11 cellular contexts compared by ENCODE assay signal in the genomic region with DNA sequence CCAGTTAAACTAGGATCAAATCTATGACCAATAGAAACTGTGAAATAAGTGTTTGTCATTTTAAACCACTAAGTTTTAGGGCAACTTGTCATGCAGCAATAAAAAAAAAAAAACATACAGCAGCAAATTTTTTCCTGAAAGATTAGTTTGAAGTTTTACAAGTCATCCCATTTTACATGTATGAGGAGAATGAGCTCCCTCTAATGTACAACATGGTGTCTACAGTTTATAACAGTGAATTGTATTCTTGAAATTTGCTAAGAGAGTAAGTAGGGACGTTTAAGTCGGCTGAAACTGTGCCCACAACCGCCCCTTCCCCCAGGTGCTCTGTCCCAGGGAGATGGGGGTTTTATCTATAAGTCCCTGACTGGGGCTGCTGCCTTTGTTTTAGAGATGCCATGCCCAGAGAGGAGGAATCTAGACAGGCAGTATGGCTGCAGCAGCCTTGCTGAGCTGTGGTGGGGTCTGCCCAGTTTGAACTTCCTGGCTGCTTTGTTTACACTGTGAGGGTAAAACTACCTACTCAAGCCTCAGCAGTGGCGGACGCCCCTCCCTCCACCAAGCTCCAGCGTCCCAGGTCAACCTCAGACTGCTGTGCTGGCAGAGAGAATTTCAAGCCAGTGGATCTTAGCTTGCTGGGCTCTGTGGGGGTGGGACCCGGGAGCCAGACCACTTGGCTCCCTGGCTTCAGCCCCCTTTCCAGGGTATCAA.
DNase-seq lines count a peak whose midpoint lies in the region; ATAC-seq and TF ChIP-seq lines count a peak whose summit lies in the region.
"Had no signal": no experiment of that assay in that cellular context is flagged by ENCODE, and none has a peak within 500 bp of the region (broad histone marks: within the 10 kb centered on the region; RNA-seq: fewer than 3 reads in every experiment).

No MANE protein-coding gene starts in this region.

- H3K27me3 Mint-ChIP-seq in natural killer cell treated with Interleukin-12 subunit alpha and Interleukin-12 subunit beta and Interleukin-15 and Interleukin-18, amount 100 ng/mL, for 72 hours = no peaks in the 10 kb centered on the region
- H3K27me3 Mint-ChIP-seq: CD4-positive, alpha-beta memory T cell had no signal

- peak; percentile 35 for TF ChIP-seq CTCF in AG09319 (IDR thresholded peaks at IDR 0.05; ENCODE audit: low read depth, low read length)

- peaks cover 6% of the 10 kb centered on the region for H3K36me3 Mint-ChIP-seq in natural killer cell treated with Interleukin-12 subunit alpha and Interleukin-12 subunit beta and Interleukin-15 and Interleukin-18, amount 100 ng/mL, for 72 hours
- H3K36me3 Mint-ChIP-seq: CD4-positive, alpha-beta memory T cell had no signal

- intact Hi-C loops in Right ventricle myocardium inferior (cut with DNase I) = no loop called here

- H3K4me3 Mint-ChIP-seq in natural killer cell treated with Interleukin-12 subunit alpha and Interleukin-12 subunit beta and Interleukin-15 and Interleukin-18, amount 100 ng/mL, for 72 hours = no peak overlapping the region
- H3K4me3 Mint-ChIP-seq: CD4-positive, alpha-beta memory T cell had no signal

- no peaks in the 10 kb centered on the region for H3K4me1 Mint-ChIP-seq in natural killer cell treated with Interleukin-12 subunit alpha and Interleukin-12 subunit beta and Interleukin-15 and Interleukin-18, amount 100 ng/mL, for 72 hours (ENCODE audit: low read depth in 2 of 2)
- H3K4me1 Mint-ChIP-seq: CD4-positive, alpha-beta memory T cell had no signal

- DNase-seq in AG09319 (ENCODE audit: extremely low read depth, low read depth) (no peak), H4 (ENCODE audit: low spot score) (peak; percentile 18), RKO (ENCODE audit: low spot score) (peak; percentile 38), islet precursor cell (peak; percentile 54), Right ventricle myocardium inferior (ENCODE audit: missing footprints) (no peak)
- no peak for DNase-seq in natural killer cell treated with Interleukin-12 subunit alpha and Interleukin-12 subunit beta and Interleukin-15 and Interleukin-18, amount 100 ng/mL, for 72 hours (ENCODE audit: low spot score)
- DNase-seq: activated T-cell treated with anti-CD3 and anti-CD28 coated beads for 4 hours; CD4-positive, alpha-beta memory T cell; IMR-90 had no signal

- H3K27ac Mint-ChIP-seq in natural killer cell treated with Interleukin-12 subunit alpha and Interleukin-12 subunit beta and Interleukin-15 and Interleukin-18, amount 100 ng/mL, for 72 hours = no peak overlapping the region
- H3K27ac Mint-ChIP-seq: CD4-positive, alpha-beta memory T cell had no signal

- H3K9me3 Mint-ChIP-seq in natural killer cell treated with Interleukin-12 subunit alpha and Interleukin-12 subunit beta and Interleukin-15 and Interleukin-18, amount 100 ng/mL, for 72 hours = peaks cover 4% of the 10 kb centered on the region

- ATAC-seq in HG03097 (IDR thresholded peaks at IDR 0.05; ENCODE audit: low FRiP score, unreplicated experiment) = no peak
- ATAC-seq in natural killer cell treated with Interleukin-12 subunit alpha and Interleukin-12 subunit beta and Interleukin-15 and Interleukin-18, amount 100 ng/mL, for 72 hours = no peak
- no peak for ATAC-seq in Right ventricle myocardium inferior
- no peak for ATAC-seq in GM19463 (IDR thresholded peaks at IDR 0.05; ENCODE audit: unreplicated experiment)

Comparison
In these comparisons a context has a peak if more than half of its experiments do, and no peak if none do; other contexts are left out.
1. DNase-seq: peak in H4 (single experiment), RKO (single experiment) and islet precursor cell (single experiment); none in AG09319 (single experiment), natural killer cell treated with Interleukin-12 subunit alpha and Interleukin-12 subunit beta and Interleukin-15 and Interleukin-18, amount 100 ng/mL, for 72 hours (single experiment) and Right ventricle myocardium inferior (single experiment).